In the genomic region with DNA sequence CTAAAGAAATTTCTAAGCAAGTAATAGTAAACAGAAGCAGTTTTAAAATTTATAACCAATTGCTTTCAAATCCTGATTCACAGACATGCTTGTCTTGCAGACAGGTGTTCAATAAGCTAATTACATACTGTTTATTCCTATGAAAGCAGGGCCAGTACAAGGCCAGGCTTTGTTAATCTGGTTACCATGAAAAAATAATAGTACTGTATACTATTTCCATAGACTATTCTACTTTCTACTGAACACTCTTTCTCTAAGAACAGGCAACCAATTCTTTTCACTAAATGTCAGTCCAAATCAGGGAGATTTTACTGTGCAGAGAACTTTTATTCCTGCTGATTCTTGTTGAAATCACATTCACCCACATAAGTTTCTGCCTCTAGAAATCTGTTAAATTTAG, we compare ENCODE assay signal across 14 cellular contexts. TPM values are rescaled to one million over a fixed set of nuclear protein-coding genes. Genes with fewer than 3 reads are reported as not detected.
DNase-seq lines count a peak whose midpoint lies in the region; ATAC-seq, FAIRE-seq and TF ChIP-seq lines count a peak whose summit lies in the region.
"Had no signal": no experiment of that assay in that cellular context is flagged by ENCODE, and none has a peak within 500 bp of the region (broad histone marks: within the 10 kb centered on the region; RNA-seq: fewer than 3 reads in every experiment).

No MANE protein-coding gene starts in this region.

- DNase-seq in stimulated activated naive CD8-positive, alpha-beta T cell treated with anti-CD3 and anti-CD28 coated beads, Interleukin-15, Interleukin-2, amounts not matched to agents 100 U/mL and 50 U/mL, for 24 hours = no peak
- DNase-seq in activated B cell treated with CpG ODN at 0.5 μM for 24 hours (no peak), HepG2 (ENCODE audit: low spot score) (no peak), NCI-H1417 treated with DMSO at 0.1 percent for 48 hours (lab: John Stamatoyannopoulos, UW) (no peak), dorsolateral prefrontal cortex (no peak)
- DNase-seq: COR-L47, GOT3, IMR-90, NCI-H2081 treated with DMSO at 0.1 percent for 48 hours, nephron progenitor cell had no signal

- H3K27me3 ChIP-seq in HepG2 (ENCODE audit: control insufficient read depth in 1 of 2, insufficient read depth in 2 of 2, low read length in 2 of 2) (no peaks in the 10 kb centered on the region; a peak in 1 of 5 replicates), dorsolateral prefrontal cortex (no peaks in the 10 kb centered on the region)

- H3K4me3 ChIP-seq in HepG2 (replicated peaks in 1 of 3; ENCODE audit: insufficient read depth in 1 of 3, low read depth in 2 of 3, low read length in 3 of 3) (no peak overlapping the region), dorsolateral prefrontal cortex (peak overlapping the region in 9 of 59 donors; percentile 4 to 32 (median 17))

- in situ Hi-C loops in HepG2 (cut with HindIII; ENCODE audit: extremely low pct_ligation_motif_present, low pct_unique_long_range_greater_than_20kb) = no loop called here

- TF ChIP-seq RAD21 in HepG2 (CRISPR knock-in tag; IDR thresholded peaks at IDR 0.05) = no peak

- no peak for TF ChIP-seq EP300 in HepG2 (IDR thresholded peaks at IDR 0.05; ENCODE audit: low read depth in 2 of 2, low read length in 2 of 2)
- no peak for TF ChIP-seq EP300 in HepG2 (CRISPR knock-in tag; IDR thresholded peaks at IDR 0.05; ENCODE audit: borderline replicate concordance)

- no peaks in the 10 kb centered on the region for H3K9me3 ChIP-seq in HepG2 (ENCODE audit: low read length)

- H3K27ac Mint-ChIP-seq in stimulated activated naive CD8-positive, alpha-beta T cell treated with anti-CD3 and anti-CD28 coated beads, Interleukin-15, Interleukin-2, amounts not matched to agents 100 ng/mL and 50 ng/mL, for 24 hours = peak overlapping the region; percentile 72
- H3K27ac Mint-ChIP-seq in activated B cell treated with CpG ODN at 0.5 μM for 24 hours = no peak overlapping the region
- H3K27ac Mint-ChIP-seq: nephron progenitor cell had no signal

- H3K79me2 ChIP-seq in HepG2 (ENCODE audit: insufficient read depth, low read length) = peaks cover 21% of the 10 kb centered on the region

- no peak for TF ChIP-seq CTCF in activated B cell treated with CpG ODN at 0.5 μM for 24 hours (IDR thresholded peaks at IDR 0.05)
- no peak for TF ChIP-seq CTCF in HepG2 (CRISPR knock-in tag; IDR thresholded peaks at IDR 0.05)
- no peak for TF ChIP-seq CTCF in dorsolateral prefrontal cortex (IDR thresholded peaks at IDR 0.05 in 54 of 56, conservative IDR thresholded peaks at IDR 0.05 in 2 of 56; ENCODE audit: low read depth in 1 of 56, partially characterized antibody in 56 of 56)

- H3K4me1 ChIP-seq in HepG2 (ENCODE audit: insufficient read depth, low read length) = peaks cover 34% of the 10 kb centered on the region

- no peak overlapping the region for H3K4me2 ChIP-seq in HepG2 (ENCODE audit: low read depth, low read length)

- H3K9ac ChIP-seq in HepG2 (ENCODE audit: insufficient read depth, low read depth, low read length) = no peak overlapping the region

- intact Hi-C loops in activated B cell treated with CpG ODN at 0.5 μM for 24 hours (cut with micrococcal nuclease) (loop anchor here (5.0 kb wide), 4 partner anchors 738 to 1672 kb away; a partner anchor contains a TSS), HepG2 (cut with micrococcal nuclease; ENCODE audit: unreplicated experiment) (loop anchor here (10.0 kb wide), 1 partner anchor 371 kb away; a partner anchor contains a TSS), dorsolateral prefrontal cortex (cut with DNase I) (no loop called here)

- CTCF ChIA-PET in activated B cell treated with CpG ODN at 0.5 μM for 24 hours (lab: Charles Lee) = no interaction called here
- CTCF ChIA-PET in HepG2 (lab: Yijun Ruan, JAX; ENCODE audit: low intra/inter-chr PET ratio, low total read pairs) = no interaction called here

- no peak overlapping the region for H2AFZ ChIP-seq in HepG2 (ENCODE audit: low read length)

- TF ChIP-seq POLR2A in HepG2 (IDR thresholded peaks at IDR 0.05; ENCODE audit: insufficient read depth in 1 of 2, low read depth in 2 of 2, low read length in 2 of 2) = no peak

- peaks cover 3% of the 10 kb centered on the region for H3K27me3 Mint-ChIP-seq in stimulated activated naive CD8-positive, alpha-beta T cell treated with anti-CD3 and anti-CD28 coated beads, Interleukin-15, Interleukin-2, amounts not matched to agents 100 ng/mL and 50 ng/mL, for 24 hours
- no peaks in the 10 kb centered on the region for H3K27me3 Mint-ChIP-seq in activated B cell treated with CpG ODN at 0.5 μM for 24 hours

- peak overlapping the region; percentile 32 for H3K27ac ChIP-seq in HepG2 (ENCODE audit: extremely low read length, insufficient read depth, low read length)
- H3K27ac ChIP-seq in dorsolateral prefrontal cortex = peak overlapping the region in 1 of 59 donors; percentile 26

- ATAC-seq in stimulated activated naive CD8-positive, alpha-beta T cell treated with anti-CD3 and anti-CD28 coated beads, Interleukin-15, Interleukin-2, amounts not matched to agents 100 U/mL and 50 U/mL, for 24 hours = no peak
- ATAC-seq in activated B cell treated with CpG ODN at 0.5 μM for 24 hours (ENCODE audit: low read depth) (no peak), HepG2 (no peak), HG03159 (IDR thresholded peaks at IDR 0.05; ENCODE audit: unreplicated experiment) (no peak), HG02610 (IDR thresholded peaks at IDR 0.05; ENCODE audit: unreplicated experiment) (no peak)
- ATAC-seq: Panc1 had no signal

- H3K9me3 Mint-ChIP-seq in stimulated activated naive CD8-positive, alpha-beta T cell treated with anti-CD3 and anti-CD28 coated beads, Interleukin-15, Interleukin-2, amounts not matched to agents 100 ng/mL and 50 ng/mL, for 24 hours = no peaks in the 10 kb centered on the region
- H3K9me3 Mint-ChIP-seq in activated B cell treated with CpG ODN at 0.5 μM for 24 hours = no peaks in the 10 kb centered on the region

- peak overlapping the region; percentile 77 for H3K4me3 Mint-ChIP-seq in stimulated activated naive CD8-positive, alpha-beta T cell treated with anti-CD3 and anti-CD28 coated beads, Interleukin-15, Interleukin-2, amounts not matched to agents 100 ng/mL and 50 ng/mL, for 24 hours
- peak overlapping the region; percentile 41 for H3K4me3 Mint-ChIP-seq in activated B cell treated with CpG ODN at 0.5 μM for 24 hours
- H3K4me3 Mint-ChIP-seq: nephron progenitor cell had no signal

- peaks cover 29% of the 10 kb centered on the region for H3K4me1 Mint-ChIP-seq in stimulated activated naive CD8-positive, alpha-beta T cell treated with anti-CD3 and anti-CD28 coated beads, Interleukin-15, Interleukin-2, amounts not matched to agents 100 ng/mL and 50 ng/mL, for 24 hours (ENCODE audit: low read depth)
- H3K4me1 Mint-ChIP-seq in activated B cell treated with CpG ODN at 0.5 μM for 24 hours = peaks cover 30% of the 10 kb centered on the region

- POLR2A ChIA-PET in activated B cell treated with CpG ODN at 0.5 μM for 24 hours (lab: Charles Lee) (interaction anchor here (0.7 to 1.6 kb wide), 2 partner anchors 14 to 829 kb away, joined by 3 read pairs; a partner anchor contains a TSS), HepG2 (lab: Yijun Ruan, JAX) (interaction anchor here (0.9 kb wide), 1 partner anchor 10 kb away, joined by 3 read pairs; no protein-coding TSS in a partner anchor)

- H3K36me3 Mint-ChIP-seq in stimulated activated naive CD8-positive, alpha-beta T cell treated with anti-CD3 and anti-CD28 coated beads, Interleukin-15, Interleukin-2, amounts not matched to agents 100 ng/mL and 50 ng/mL, for 24 hours (ENCODE audit: low read depth) = peaks cover 22% of the 10 kb centered on the region
- peaks cover 19% of the 10 kb centered on the region for H3K36me3 Mint-ChIP-seq in activated B cell treated with CpG ODN at 0.5 μM for 24 hours (ENCODE audit: low read depth)

- no peak for FAIRE-seq in HepG2 (lab: Jason Lieb, UNC)

- BruUV-seq in HepG2 (replicated peaks; lab: Mats Ljungman, UMichigan) = no TSS peak

- peaks cover 0 to 1% of the 10 kb centered on the region in 2 experiments; a peak in 4 of 5 replicates for H3K36me3 ChIP-seq in HepG2 (replicated peaks in 1 of 2; ENCODE audit: control insufficient read depth in 1 of 2, insufficient read depth in 2 of 2, low read length in 2 of 2)

- H4K20me1 ChIP-seq in HepG2 (ENCODE audit: insufficient read depth, low read length) = peaks cover 13% of the 10 kb centered on the region

RNA-seq across cellular contexts. Expression of a gene that starts 2.9 kb away (rescaled TPM):
- total RNA-seq in activated B cell treated with CpG ODN at 0.5 μM for 24 hours (247 and 254 TPM in 2 replicates), HepG2 (2016; rRNA removed; fragmentation: Illumina TruSeq; extraction: Trizol) (275 and 377 TPM in 2 replicates), dorsolateral prefrontal cortex (100 to 1,000 TPM in 28 of 120 experiments, 10 to 100 TPM in 92; 66.9 to 135 (median 93.8) TPM)
- 67.2 and 80.5 TPM in 2 replicates for total RNA-seq in HepG2 (2016; cell fraction: cytosol; rRNA removed; fragmentation: Illumina TruSeq; extraction: Trizol; ENCODE audit: low read depth)
- 285 and 392 TPM in 2 replicates for total RNA-seq in HepG2 (2016; cell fraction: insoluble cytoplasmic fraction; rRNA removed; fragmentation: Illumina TruSeq; extraction: Trizol)
- total RNA-seq in HepG2 (2016; cell fraction: membrane; rRNA removed; fragmentation: Illumina TruSeq; extraction: Trizol) = 77.6 and 84.5 TPM in 2 replicates
- total RNA-seq in HepG2 (2016; cell fraction: nucleus; rRNA removed; fragmentation: Illumina TruSeq; extraction: Trizol) = 186 and 191 TPM in 2 replicates
- polyA plus RNA-seq in HepG2 (2011; rRNA removed) = 154 and 172 TPM in 2 replicates
- polyA plus RNA-seq in HepG2 (2011; cell fraction: cytosol; rRNA removed) = 76.4 and 98.0 TPM in 2 replicates
- 231 and 316 TPM in 2 replicates for polyA plus RNA-seq in HepG2 (2011; cell fraction: nucleus; rRNA removed)
- 106 and 123 TPM in 2 replicates for polyA plus RNA-seq in HepG2 (2012)
- polyA plus RNA-seq in HepG2 (2016; cell fraction: cytosol; fragmentation: Illumina TruSeq; extraction: Trizol; ENCODE audit: low read depth) = 48.7 and 55.5 TPM in 2 replicates
- 378 and 417 TPM in 2 replicates for polyA plus RNA-seq in HepG2 (2016; cell fraction: insoluble cytoplasmic fraction; fragmentation: Illumina TruSeq; extraction: Trizol; ENCODE audit: low read depth)
- polyA plus RNA-seq in HepG2 (2016; cell fraction: membrane; fragmentation: Illumina TruSeq; extraction: Trizol; ENCODE audit: low read depth) = 45.0 and 50.4 TPM in 2 replicates
- 359 and 362 TPM in 2 replicates for polyA plus RNA-seq in HepG2 (2016; cell fraction: nucleus; fragmentation: Illumina TruSeq; extraction: Trizol; ENCODE audit: insufficient read depth, low read depth)
- polyA minus RNA-seq in HepG2 (2011; rRNA and poly(A)+ RNA removed; ENCODE audit: low replicate concordance) = 67.1 and 233 TPM in 2 replicates
- 41.8 and 45.7 TPM in 2 replicates for polyA minus RNA-seq in HepG2 (2011; cell fraction: cytosol; rRNA and poly(A)+ RNA removed)
- 175 and 230 TPM in 2 replicates for polyA minus RNA-seq in HepG2 (2011; cell fraction: nucleus; rRNA and poly(A)+ RNA removed)

RNA-seq across cellular contexts. Expression of a gene that starts 24.0 kb away (rescaled TPM):
- total RNA-seq in activated B cell treated with CpG ODN at 0.5 μM for 24 hours = 16.6 and 17.2 TPM in 2 replicates
- total RNA-seq in HepG2 (2016; rRNA removed; fragmentation: Illumina TruSeq; extraction: Trizol) = 43.2 and 62.7 TPM in 2 replicates
- 12.7 and 14.8 TPM in 2 replicates for total RNA-seq in HepG2 (2016; cell fraction: cytosol; rRNA removed; fragmentation: Illumina TruSeq; extraction: Trizol; ENCODE audit: low read depth)
- total RNA-seq in HepG2 (2016; cell fraction: insoluble cytoplasmic fraction; rRNA removed; fragmentation: Illumina TruSeq; extraction: Trizol) = 46.9 and 68.8 TPM in 2 replicates
- 27.5 and 31.0 TPM in 2 replicates for total RNA-seq in HepG2 (2016; cell fraction: membrane; rRNA removed; fragmentation: Illumina TruSeq; extraction: Trizol)
- 11.9 and 15.9 TPM in 2 replicates for total RNA-seq in HepG2 (2016; cell fraction: nucleus; rRNA removed; fragmentation: Illumina TruSeq; extraction: Trizol)
- polyA plus RNA-seq in HepG2 (2011; rRNA removed) = 13.0 and 14.4 TPM in 2 replicates
- 7.9 and 12.4 TPM in 2 replicates for polyA plus RNA-seq in HepG2 (2011; cell fraction: cytosol; rRNA removed)
- 1.6 and 3.7 TPM in 2 replicates for polyA plus RNA-seq in HepG2 (2011; cell fraction: nucleus; rRNA removed)
- 15.2 and 30.2 TPM in 2 replicates for polyA plus RNA-seq in HepG2 (2012)
- 12.3 and 13.5 TPM in 2 replicates for polyA plus RNA-seq in HepG2 (2016; cell fraction: cytosol; fragmentation: Illumina TruSeq; extraction: Trizol; ENCODE audit: low read depth)
- polyA plus RNA-seq in HepG2 (2016; cell fraction: insoluble cytoplasmic fraction; fragmentation: Illumina TruSeq; extraction: Trizol; ENCODE audit: low read depth) = 58.6 and 61.6 TPM in 2 replicates
- polyA plus RNA-seq in HepG2 (2016; cell fraction: membrane; fragmentation: Illumina TruSeq; extraction: Trizol; ENCODE audit: low read depth) = 18.4 and 19.5 TPM in 2 replicates
- polyA plus RNA-seq in HepG2 (2016; cell fraction: nucleus; fragmentation: Illumina TruSeq; extraction: Trizol; ENCODE audit: insufficient read depth, low read depth) = 23.2 and 25.7 TPM in 2 replicates
- 2.1 and 7.0 TPM in 2 replicates for polyA minus RNA-seq in HepG2 (2011; rRNA and poly(A)+ RNA removed; ENCODE audit: low replicate concordance)
- polyA minus RNA-seq in HepG2 (2011; cell fraction: cytosol; rRNA and poly(A)+ RNA removed) = 6.2 and 8.2 TPM in 2 replicates
- polyA minus RNA-seq in HepG2 (2011; cell fraction: nucleus; rRNA and poly(A)+ RNA removed) = 1.7 and 2.9 TPM in 2 replicates
- total RNA-seq in dorsolateral prefrontal cortex = 10 to 100 TPM in 83 of 120 experiments, 1 to 10 TPM in 37; 6.5 to 19.1 (median 11.1) TPM

Comparison
In these comparisons a context has a peak if more than half of its experiments do, and no peak if none do; other contexts are left out.
1. intact Hi-C loops: an anchor here in activated B cell treated with CpG ODN at 0.5 μM for 24 hours (5.0 kb wide) and HepG2 (10.0 kb wide); none called in dorsolateral prefrontal cortex.